Comparison of ENCODE assay signal across 9 cellular contexts in the genomic region with DNA sequence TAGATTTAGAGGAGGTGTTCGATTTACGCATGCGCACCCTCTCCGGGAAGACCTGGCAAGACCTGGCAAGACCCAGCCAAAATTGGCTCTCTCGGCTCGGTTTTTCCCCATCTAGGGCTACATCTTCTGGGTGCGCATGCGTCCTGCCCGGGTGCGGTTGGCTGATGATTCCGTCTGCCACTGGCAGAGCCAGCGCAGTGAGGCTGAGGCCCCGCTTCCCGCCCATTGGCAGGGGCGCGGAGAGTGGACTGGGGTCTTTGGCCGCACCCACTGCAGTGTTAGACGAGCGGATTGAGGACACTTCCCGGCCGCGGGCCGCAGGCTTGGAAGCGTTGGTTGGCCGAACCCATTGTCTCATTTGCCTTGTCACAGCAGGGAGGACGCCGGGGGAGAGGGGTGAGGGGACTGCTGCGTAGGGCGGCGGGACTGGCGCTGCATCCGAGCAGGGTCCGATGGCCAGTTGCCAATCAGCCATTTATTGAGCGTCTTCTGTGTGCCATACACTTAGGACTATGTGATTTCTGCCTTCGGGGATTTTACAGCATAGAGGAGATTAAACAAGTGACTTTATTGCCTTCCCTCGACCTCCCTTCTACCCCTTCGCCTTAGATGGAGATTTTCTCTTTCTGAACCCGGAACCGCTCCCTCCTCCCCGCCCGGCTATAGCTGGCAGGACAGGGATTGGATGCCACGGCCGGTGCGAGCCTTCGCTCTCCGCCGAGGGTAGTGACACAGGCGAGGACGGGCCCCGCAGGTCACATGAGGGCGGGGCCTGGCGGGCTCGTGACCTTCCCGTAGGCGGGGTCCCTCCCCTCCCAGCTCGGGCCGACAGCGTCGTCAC.
DNase-seq lines count a peak whose midpoint lies in the region; ATAC-seq and FAIRE-seq lines count a peak whose summit lies in the region.
"Had no signal": no experiment of that assay in that cellular context is flagged by ENCODE, and none has a peak within 500 bp of the region (broad histone marks: within the 10 kb centered on the region; RNA-seq: fewer than 3 reads in every experiment).

No MANE protein-coding gene starts in this region.

- DNase-seq in AG20443 (ENCODE audit: low spot score) (peak; percentile 99), NCI-H446 (lab: John Stamatoyannopoulos, UW) (peak; percentile 99 to 100), cerebellar cortex (ENCODE audit: low spot score) (peak; percentile 99)
- DNase-seq in stimulated activated CD4-positive, alpha-beta T cell treated with anti-CD3 and anti-CD28 coated beads, Interleukin-12 subunit alpha, Interleukin-12 subunit beta, amount 100 ng/mL, for 24 hours (ENCODE audit: low read depth in 2 of 2) = peak; percentile 93 to 96

- FAIRE-seq in islet of Langerhans (lab: Jason Lieb, UNC) = peak; percentile 69
- FAIRE-seq: colon had no signal

- peak; percentile 70 for ATAC-seq in GM19043 (IDR thresholded peaks at IDR 0.05; ENCODE audit: low read depth, unreplicated experiment)
- ATAC-seq in HG03354 (IDR thresholded peaks at IDR 0.05; ENCODE audit: poor library complexity, severe bottlenecking, unreplicated experiment) = peak; percentile 82
- peak; percentile 85 to 87 for ATAC-seq in activated CD4-positive, CD25-positive, alpha-beta regulatory T cell treated with anti-CD3 and anti-CD28 coated beads, Interleukin-2, amount 50 U/mL, for 24 hours

Comparison
In these comparisons a context has a peak if more than half of its experiments do, and no peak if none do; other contexts are left out.
1. Peak in every context shown above with its lines: DNase-seq and ATAC-seq.